Comparison of ENCODE assay signal across 29 cellular contexts in the genomic region with DNA sequence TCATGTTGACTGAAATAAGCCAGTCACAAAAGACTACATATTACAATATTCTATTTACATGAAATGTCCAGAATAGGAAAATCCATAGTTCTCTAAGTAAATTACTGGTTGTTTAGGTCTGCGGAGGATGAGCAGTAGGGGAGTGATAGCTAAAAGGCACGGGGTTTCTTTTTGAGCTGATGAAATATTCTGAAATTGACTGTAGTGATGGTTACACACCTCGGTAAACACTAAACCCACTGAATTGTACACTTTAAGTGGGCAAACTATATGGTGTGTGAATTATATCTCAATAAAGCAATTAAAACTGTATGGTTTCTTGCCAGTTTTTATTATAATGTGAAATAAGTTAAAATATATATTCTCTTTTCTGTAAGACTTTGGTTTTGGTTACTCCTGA.
"Had no signal": no experiment of that assay in that cellular context is flagged by ENCODE, and none has a peak within 500 bp of the region (broad histone marks: within the 10 kb centered on the region; RNA-seq: fewer than 3 reads in every experiment).

No MANE protein-coding gene starts in this region.

- FAIRE-seq: urothelium cell line had no signal

- H3K36me3 Mint-ChIP-seq: stimulated activated effector memory CD8-positive, alpha-beta T cell treated with anti-CD3 and anti-CD28 coated beads, Interleukin-12 subunit alpha, Interleukin-12 subunit beta, amount 100 ng/mL, for 72 hours; stimulated activated memory B cell treated with anti-CD40 and anti-IgM and Interleukin-4, amounts not matched to agents 10 μg/mL and 1 μg/mL and 100 μg/mL, for 72 hours; stimulated activated naive B cell treated with anti-CD40 and anti-IgM and Interleukin-4, amounts not matched to agents 10 μg/mL and 1 μg/mL and 100 μg/mL, for 72 hours; type B pancreatic cell had no signal

- H3K27ac Mint-ChIP-seq: stimulated activated effector memory CD8-positive, alpha-beta T cell treated with anti-CD3 and anti-CD28 coated beads, Interleukin-12 subunit alpha, Interleukin-12 subunit beta, amount 100 ng/mL, for 72 hours; stimulated activated memory B cell treated with anti-CD40 and anti-IgM and Interleukin-4, amounts not matched to agents 10 μg/mL and 1 μg/mL and 100 μg/mL, for 72 hours; stimulated activated naive B cell treated with anti-CD40 and anti-IgM and Interleukin-4, amounts not matched to agents 10 μg/mL and 1 μg/mL and 100 μg/mL, for 72 hours; stimulated activated naive CD8-positive, alpha-beta T cell treated with anti-CD3 and anti-CD28 coated beads, Interleukin-15, amount 100 ng/mL, for 72 hours; stimulated activated naive CD8-positive, alpha-beta T cell treated with anti-CD3 and anti-CD28 coated beads, Interleukin-15, Interleukin-2, amounts not matched to agents 100 ng/mL and 50 ng/mL, for 24 hours; type B pancreatic cell had no signal

- H3K4me1 ChIP-seq: stomach, suprapubic skin, testis, thyroid gland, tibial artery, tibial nerve, transverse colon, upper lobe of left lung, upper lobe of right lung, uterus, vagina had no signal

- H3K36me3 ChIP-seq: stomach, suprapubic skin, thoracic aorta, thyroid gland, tibial artery, tibial nerve, transverse colon, upper lobe of left lung, upper lobe of right lung, uterus, vagina had no signal

- H3K27me3 Mint-ChIP-seq: type B pancreatic cell had no signal

- H3K9me3 ChIP-seq: stomach, suprapubic skin, testis, thoracic aorta, thyroid gland, tibial artery, tibial nerve, transverse colon, upper lobe of left lung, upper lobe of right lung, uterus, vagina had no signal

- H3K9me3 Mint-ChIP-seq: stimulated activated effector memory CD8-positive, alpha-beta T cell treated with anti-CD3 and anti-CD28 coated beads, Interleukin-12 subunit alpha, Interleukin-12 subunit beta, amount 100 ng/mL, for 72 hours; stimulated activated memory B cell treated with anti-CD40 and anti-IgM and Interleukin-4, amounts not matched to agents 10 μg/mL and 1 μg/mL and 100 μg/mL, for 72 hours; stimulated activated naive B cell treated with anti-CD40 and anti-IgM and Interleukin-4, amounts not matched to agents 10 μg/mL and 1 μg/mL and 100 μg/mL, for 72 hours; stimulated activated naive CD8-positive, alpha-beta T cell treated with anti-CD3 and anti-CD28 coated beads, Interleukin-15, amount 100 ng/mL, for 72 hours; stimulated activated naive CD8-positive, alpha-beta T cell treated with anti-CD3 and anti-CD28 coated beads, Interleukin-15, Interleukin-2, amounts not matched to agents 100 ng/mL and 50 ng/mL, for 24 hours; type B pancreatic cell had no signal

- H3K4me3 ChIP-seq: stomach, suprapubic skin, testis, thoracic aorta, thyroid gland, tibial artery, tibial nerve, transverse colon, upper lobe of left lung, upper lobe of right lung, uterus, vagina had no signal

- ATAC-seq: stimulated activated effector memory CD8-positive, alpha-beta T cell treated with anti-CD3 and anti-CD28 coated beads, Interleukin-12 subunit alpha, Interleukin-12 subunit beta, amount 100 ng/mL, for 72 hours; stimulated activated memory B cell treated with anti-CD40 and anti-IgM and Interleukin-4, amounts not matched to agents 10 μg/mL and 1 μg/mL and 100 μg/mL, for 72 hours; stimulated activated naive B cell treated with anti-CD40 and anti-IgM and Interleukin-4, amounts not matched to agents 10 μg/mL and 1 μg/mL and 100 μg/mL, for 72 hours; stimulated activated naive CD8-positive, alpha-beta T cell treated with anti-CD3 and anti-CD28 coated beads, Interleukin-15, amount 100 ng/mL, for 72 hours; stimulated activated naive CD8-positive, alpha-beta T cell treated with anti-CD3 and anti-CD28 coated beads, Interleukin-15, Interleukin-2, amounts not matched to agents 100 U/mL and 50 U/mL, for 24 hours; upper lobe of right lung had no signal

- H3K27ac ChIP-seq: stomach, suprapubic skin, testis, thoracic aorta, thyroid gland, tibial artery, tibial nerve, transverse colon, upper lobe of left lung, upper lobe of right lung, uterus, vagina had no signal

- H3K4me1 Mint-ChIP-seq: stimulated activated effector memory CD8-positive, alpha-beta T cell treated with anti-CD3 and anti-CD28 coated beads, Interleukin-12 subunit alpha, Interleukin-12 subunit beta, amount 100 ng/mL, for 72 hours; stimulated activated memory B cell treated with anti-CD40 and anti-IgM and Interleukin-4, amounts not matched to agents 10 μg/mL and 1 μg/mL and 100 μg/mL, for 72 hours; stimulated activated naive B cell treated with anti-CD40 and anti-IgM and Interleukin-4, amounts not matched to agents 10 μg/mL and 1 μg/mL and 100 μg/mL, for 72 hours; stimulated activated naive CD8-positive, alpha-beta T cell treated with anti-CD3 and anti-CD28 coated beads, Interleukin-15, amount 100 ng/mL, for 72 hours had no signal

- DNase-seq: stimulated activated CD4-positive, alpha-beta T cell treated with anti-CD3 and anti-CD28 coated beads, Interleukin-2, amount 100 ng/mL, for 48 hours; stimulated activated CD4-positive, alpha-beta T cell treated with anti-CD3 and anti-CD28 coated beads, Interleukin-4, amount 100 ng/mL, for 1 hour; stimulated activated CD4-positive, alpha-beta T cell treated with anti-CD3 and anti-CD28 coated beads, Interleukin-4, amount 100 ng/mL, for 24 hours; stimulated activated CD4-positive, alpha-beta T cell treated with anti-CD3 and anti-CD28 coated beads, Interleukin-4, amount 100 ng/mL, for 4 hours; stimulated activated CD8-positive, alpha-beta memory T cell treated with anti-CD3 and anti-CD28 coated beads, Interleukin-4, amount 100 ng/mL, for 48 hours; stimulated activated naive B cell treated with anti-CD40 and anti-IgM and Interleukin-4, amounts not matched to agents 10 μg/mL and 1 μg/mL and 100 μg/mL, for 72 hours; stimulated activated naive CD4-positive, alpha-beta T cell; stimulated activated naive CD4-positive, alpha-beta T cell treated with Interleukin-2 at 50 U/mL for 16 hours; stimulated activated naive CD8-positive, alpha-beta T cell treated with anti-CD3 and anti-CD28 coated beads, Interleukin-15, amount 100 ng/mL, for 72 hours; stimulated activated naive CD8-positive, alpha-beta T cell treated with anti-CD3 and anti-CD28 coated beads, Interleukin-15, Interleukin-2, amounts not matched to agents 100 U/mL and 50 U/mL, for 24 hours; stomach; substantia nigra; testis; thyroid gland; tibial artery; transverse colon; trophoblast cell; upper lobe of left lung; upper lobe of right lung; uterus had no signal

- H3K4me3 Mint-ChIP-seq: stimulated activated effector memory CD8-positive, alpha-beta T cell treated with anti-CD3 and anti-CD28 coated beads, Interleukin-12 subunit alpha, Interleukin-12 subunit beta, amount 100 ng/mL, for 72 hours; stimulated activated memory B cell treated with anti-CD40 and anti-IgM and Interleukin-4, amounts not matched to agents 10 μg/mL and 1 μg/mL and 100 μg/mL, for 72 hours; stimulated activated naive B cell treated with anti-CD40 and anti-IgM and Interleukin-4, amounts not matched to agents 10 μg/mL and 1 μg/mL and 100 μg/mL, for 72 hours; stimulated activated naive CD8-positive, alpha-beta T cell treated with anti-CD3 and anti-CD28 coated beads, Interleukin-15, amount 100 ng/mL, for 72 hours; stimulated activated naive CD8-positive, alpha-beta T cell treated with anti-CD3 and anti-CD28 coated beads, Interleukin-15, Interleukin-2, amounts not matched to agents 100 ng/mL and 50 ng/mL, for 24 hours; type B pancreatic cell had no signal

- H3K27me3 ChIP-seq: stomach, suprapubic skin, testis, thyroid gland, tibial artery, tibial nerve, transverse colon, upper lobe of left lung, upper lobe of right lung, uterus, vagina had no signal
